ENCODE assay signal across 13 cellular contexts in the genomic region with DNA sequence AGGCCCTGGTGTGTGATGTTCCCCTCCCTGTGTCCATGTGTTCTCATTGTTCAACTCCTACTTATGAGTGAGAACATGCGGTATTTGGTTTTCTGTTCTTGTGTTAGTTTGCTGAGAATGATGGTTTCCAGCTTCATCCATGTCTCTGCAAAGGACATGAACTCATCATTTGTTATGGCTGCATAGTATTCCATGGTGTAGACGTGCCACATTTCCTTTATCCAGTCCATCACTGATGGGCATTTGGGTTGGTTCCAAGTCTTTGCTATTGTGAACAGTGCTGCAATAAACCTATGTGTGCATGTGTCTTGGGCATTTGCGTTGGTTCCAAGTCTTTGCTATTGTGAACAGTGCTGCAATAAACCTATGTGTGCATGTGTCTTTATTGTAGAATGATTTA. TPM values are rescaled to one million over a fixed set of nuclear protein-coding genes. Genes with fewer than 3 reads are reported as not detected.
DNase-seq lines count a peak whose midpoint lies in the region; ATAC-seq, FAIRE-seq and TF ChIP-seq lines count a peak whose summit lies in the region.
"Not testable (repeated sequence)": the region's sequence is repeated elsewhere in the genome, so short reads cannot be mapped to it uniquely, and the experiment has no call there.
"Had no signal": no experiment of that assay in that cellular context is flagged by ENCODE, and none has a peak within 500 bp of the region (broad histone marks: within the 10 kb centered on the region; RNA-seq: fewer than 3 reads in every experiment).

No MANE protein-coding gene starts in this region.

- not testable (repeated sequence) for TF ChIP-seq RAD21 in HepG2 (CRISPR knock-in tag; IDR thresholded peaks at IDR 0.05)

- not testable (repeated sequence) for H3K9ac ChIP-seq in HepG2 (ENCODE audit: insufficient read depth, low read depth, low read length)

- in situ Hi-C loops in HepG2 (cut with HindIII; ENCODE audit: extremely low pct_ligation_motif_present, low pct_unique_long_range_greater_than_20kb): not testable (repeated sequence)

- not testable (repeated sequence) for DNase-seq in CD4-positive, alpha-beta T cell; HTR-8/SVneo (ENCODE audit: insufficient read length, low spot score); WTC11 (ENCODE audit: low spot score); HepG2 (ENCODE audit: low spot score); neural crest cell (ENCODE audit: low read depth, low spot score)

- not testable (repeated sequence) for TF ChIP-seq EP300 in HepG2 (IDR thresholded peaks at IDR 0.05; ENCODE audit: low read depth in 2 of 2, low read length in 2 of 2); HepG2 (CRISPR knock-in tag; IDR thresholded peaks at IDR 0.05; ENCODE audit: borderline replicate concordance)

- H3K4me1 ChIP-seq in HepG2 (ENCODE audit: insufficient read depth, low read length): peaks cover 34% of the 10 kb centered on the region

- H3K9me3 ChIP-seq in CD4-positive, alpha-beta T cell (ENCODE audit: control insufficient read depth, low read length); HepG2 (ENCODE audit: low read length): not testable (repeated sequence)

- H3K36me3 ChIP-seq in HepG2 (replicated peaks in 1 of 2; ENCODE audit: control insufficient read depth in 1 of 2, insufficient read depth in 2 of 2, low read length in 2 of 2): not testable (repeated sequence)

- not testable (repeated sequence) for H2AFZ ChIP-seq in HepG2 (ENCODE audit: low read length)

- H3K4me2 ChIP-seq in HepG2 (ENCODE audit: low read depth, low read length): not testable (repeated sequence)

- H3K79me2 ChIP-seq in HepG2 (ENCODE audit: insufficient read depth, low read length): not testable (repeated sequence)

- 13% methylated on average over 3 of the region's 3 CpGs for WGBS in HepG2 (ENCODE audit: low lambda C conversion rate)

- not testable (repeated sequence) for TF ChIP-seq CTCF in CD4-positive, alpha-beta T cell (IDR thresholded peaks at IDR 0.05); WTC11 (IDR thresholded peaks at IDR 0.05); HepG2 (CRISPR knock-in tag; IDR thresholded peaks at IDR 0.05); neural crest cell (conservative IDR thresholded peaks at IDR 0.05)

- FAIRE-seq in HTR-8/SVneo (lab: Jason Lieb, UNC): peak; percentile 9
- not testable (repeated sequence) for FAIRE-seq in HepG2 (lab: Jason Lieb, UNC)

- not testable (repeated sequence) for TF ChIP-seq POLR2A in HepG2 (IDR thresholded peaks at IDR 0.05; ENCODE audit: insufficient read depth in 1 of 2, low read depth in 2 of 2, low read length in 2 of 2)

- not testable (repeated sequence) for H4K20me1 ChIP-seq in HepG2 (ENCODE audit: insufficient read depth, low read length)

- not testable (repeated sequence) for BruUV-seq in HepG2 (replicated peaks; lab: Mats Ljungman, UMichigan)

- H3K4me1 Mint-ChIP-seq in CD4-positive, alpha-beta T cell (ENCODE audit: low read depth): not testable (repeated sequence)
- H3K4me1 Mint-ChIP-seq in WTC11 (peaks cover 33% of the 10 kb centered on the region), neural crest cell (peaks cover 14% of the 10 kb centered on the region)

- H3K27ac ChIP-seq in CD4-positive, alpha-beta T cell (ENCODE audit: low read depth, low read length); HepG2 (ENCODE audit: extremely low read length, insufficient read depth, low read length): not testable (repeated sequence)

- peak overlapping the region; percentile 31 for H3K4me3 Mint-ChIP-seq in CD4-positive, alpha-beta T cell
- not testable (repeated sequence) for H3K4me3 Mint-ChIP-seq in WTC11
- H3K4me3 Mint-ChIP-seq in neural crest cell: peak overlapping the region; percentile 40

- H3K27me3 Mint-ChIP-seq in CD4-positive, alpha-beta T cell; WTC11 (ENCODE audit: low read depth): not testable (repeated sequence)
- peaks cover 32% of the 10 kb centered on the region for H3K27me3 Mint-ChIP-seq in neural crest cell (ENCODE audit: low read depth)

- POLR2A ChIA-PET in CD4-positive, alpha-beta T cell (lab: Charles Lee); WTC11 (lab: Charles Lee); HepG2 (lab: Yijun Ruan, JAX): not testable (repeated sequence)

- not testable (repeated sequence) for H3K36me3 Mint-ChIP-seq in CD4-positive, alpha-beta T cell (ENCODE audit: low read depth); neural crest cell (ENCODE audit: low read depth)
- H3K36me3 Mint-ChIP-seq in WTC11: peaks cover 23% of the 10 kb centered on the region

- not testable (repeated sequence) for H3K27ac Mint-ChIP-seq in CD4-positive, alpha-beta T cell; WTC11; neural crest cell (ENCODE audit: unreplicated experiment)

- peaks cover 44% of the 10 kb centered on the region for H3K27me3 ChIP-seq in CD4-positive, alpha-beta T cell (ENCODE audit: control insufficient read depth, insufficient read depth, low read length)
- peaks cover 18 to 39% of the 10 kb centered on the region in 2 experiments for H3K27me3 ChIP-seq in HepG2 (ENCODE audit: control insufficient read depth in 1 of 2, insufficient read depth in 2 of 2, low read length in 2 of 2)

- H3K9me3 Mint-ChIP-seq in CD4-positive, alpha-beta T cell; WTC11; neural crest cell: not testable (repeated sequence)

- H3K4me3 ChIP-seq in HepG2 (replicated peaks in 1 of 3; ENCODE audit: insufficient read depth in 1 of 3, low read depth in 2 of 3, low read length in 3 of 3): not testable (repeated sequence)

- intact Hi-C loops in CD4-positive, alpha-beta T cell (cut with DNase I, micrococcal nuclease); HepG2 (cut with micrococcal nuclease; ENCODE audit: unreplicated experiment): not testable (repeated sequence)

- CTCF ChIA-PET in CD4-positive, alpha-beta T cell (lab: Charles Lee); WTC11 (lab: Charles Lee); HepG2 (lab: Yijun Ruan, JAX; ENCODE audit: low intra/inter-chr PET ratio, low total read pairs): not testable (repeated sequence)

- not testable (repeated sequence) for ATAC-seq in CD4-positive, alpha-beta T cell (ENCODE audit: poor library complexity); WTC11; HepG2

RNA-seq across cellular contexts. Expression of a gene that starts 2.7 kb away (rescaled TPM):
- total RNA-seq in CD4-positive, alpha-beta T cell: not detected
- 76.4 to 114 TPM (median 99.4 TPM) in 3 replicates for total RNA-seq in WTC11 (2021)
- total RNA-seq in HepG2 (2016; rRNA removed; fragmentation: Illumina TruSeq; extraction: Trizol): not detected in 2 replicates
- not detected in 2 replicates for total RNA-seq in HepG2 (2016; cell fraction: cytosol; rRNA removed; fragmentation: Illumina TruSeq; extraction: Trizol; ENCODE audit: low read depth)
- total RNA-seq in HepG2 (2016; cell fraction: insoluble cytoplasmic fraction; rRNA removed; fragmentation: Illumina TruSeq; extraction: Trizol): 0.22 TPM in 1 of 2 replicates, not detected in the other
- not detected in 2 replicates for total RNA-seq in HepG2 (2016; cell fraction: membrane; rRNA removed; fragmentation: Illumina TruSeq; extraction: Trizol)
- not detected in 2 replicates for total RNA-seq in HepG2 (2016; cell fraction: nucleus; rRNA removed; fragmentation: Illumina TruSeq; extraction: Trizol)
- 0.13 and 0.33 TPM in 2 replicates for polyA plus RNA-seq in HepG2 (2011; rRNA removed)
- 0.22 and 0.66 TPM in 2 replicates for polyA plus RNA-seq in HepG2 (2011; cell fraction: cytosol; rRNA removed)
- polyA plus RNA-seq in HepG2 (2011; cell fraction: nucleus; rRNA removed): 0.24 and 0.35 TPM in 2 replicates
- 0.60 TPM in 1 of 2 replicates, not detected in the other for polyA plus RNA-seq in HepG2 (2012)
- not detected in 2 replicates for polyA plus RNA-seq in HepG2 (2016; cell fraction: cytosol; fragmentation: Illumina TruSeq; extraction: Trizol; ENCODE audit: low read depth)
- not detected in 2 replicates for polyA plus RNA-seq in HepG2 (2016; cell fraction: insoluble cytoplasmic fraction; fragmentation: Illumina TruSeq; extraction: Trizol; ENCODE audit: low read depth)
- polyA plus RNA-seq in HepG2 (2016; cell fraction: membrane; fragmentation: Illumina TruSeq; extraction: Trizol; ENCODE audit: low read depth): not detected in 2 replicates
- polyA plus RNA-seq in HepG2 (2016; cell fraction: nucleus; fragmentation: Illumina TruSeq; extraction: Trizol; ENCODE audit: insufficient read depth, low read depth): not detected in 2 replicates
- not detected in 2 replicates for polyA minus RNA-seq in HepG2 (2011; rRNA and poly(A)+ RNA removed; ENCODE audit: low replicate concordance)
- not detected in 2 replicates for polyA minus RNA-seq in HepG2 (2011; cell fraction: cytosol; rRNA and poly(A)+ RNA removed)
- polyA minus RNA-seq in HepG2 (2011; cell fraction: nucleus; rRNA and poly(A)+ RNA removed): not detected in 2 replicates
- 7.4 and 8.7 TPM in 2 replicates for total RNA-seq in neural crest cell
- total RNA-seq: A673, Daoy, G401, GM12878 had no signal
- polyA plus RNA-seq: AG04450; BJ; CD4-positive, alpha-beta memory T cell; CD8-positive, alpha-beta memory T cell had no signal

RNA-seq across cellular contexts. Expression of a gene that starts 43.1 kb away (rescaled TPM):
- not detected for total RNA-seq in CD4-positive, alpha-beta T cell
- total RNA-seq in WTC11 (2021) (not detected in 3 replicates), HepG2 (2016; rRNA removed; fragmentation: Illumina TruSeq; extraction: Trizol) (not detected in 2 replicates), neural crest cell (not detected in 2 replicates)
- not detected in 2 replicates for total RNA-seq in HepG2 (2016; cell fraction: cytosol; rRNA removed; fragmentation: Illumina TruSeq; extraction: Trizol; ENCODE audit: low read depth)
- not detected in 2 replicates for total RNA-seq in HepG2 (2016; cell fraction: insoluble cytoplasmic fraction; rRNA removed; fragmentation: Illumina TruSeq; extraction: Trizol)
- not detected in 2 replicates for total RNA-seq in HepG2 (2016; cell fraction: membrane; rRNA removed; fragmentation: Illumina TruSeq; extraction: Trizol)
- not detected in 2 replicates for total RNA-seq in HepG2 (2016; cell fraction: nucleus; rRNA removed; fragmentation: Illumina TruSeq; extraction: Trizol)
- polyA plus RNA-seq in HepG2 (2011; rRNA removed): not detected in 2 replicates
- not detected in 2 replicates for polyA plus RNA-seq in HepG2 (2011; cell fraction: cytosol; rRNA removed)
- not detected in 2 replicates for polyA plus RNA-seq in HepG2 (2011; cell fraction: nucleus; rRNA removed)
- polyA plus RNA-seq in HepG2 (2012): not detected in 2 replicates
- not detected in 2 replicates for polyA plus RNA-seq in HepG2 (2016; cell fraction: cytosol; fragmentation: Illumina TruSeq; extraction: Trizol; ENCODE audit: low read depth)
- not detected in 2 replicates for polyA plus RNA-seq in HepG2 (2016; cell fraction: insoluble cytoplasmic fraction; fragmentation: Illumina TruSeq; extraction: Trizol; ENCODE audit: low read depth)
- polyA plus RNA-seq in HepG2 (2016; cell fraction: membrane; fragmentation: Illumina TruSeq; extraction: Trizol; ENCODE audit: low read depth): not detected in 2 replicates
- polyA plus RNA-seq in HepG2 (2016; cell fraction: nucleus; fragmentation: Illumina TruSeq; extraction: Trizol; ENCODE audit: insufficient read depth, low read depth): not detected in 2 replicates
- polyA minus RNA-seq in HepG2 (2011; rRNA and poly(A)+ RNA removed; ENCODE audit: low replicate concordance): not detected in 2 replicates
- polyA minus RNA-seq in HepG2 (2011; cell fraction: cytosol; rRNA and poly(A)+ RNA removed): not detected in 2 replicates
- not detected in 2 replicates for polyA minus RNA-seq in HepG2 (2011; cell fraction: nucleus; rRNA and poly(A)+ RNA removed)
- total RNA-seq: A673; CD4-positive, alpha-beta memory T cell; CD8-positive, alpha-beta memory T cell; Daoy; G401; GM12878 had no signal
- polyA plus RNA-seq: AG04450; BJ; CD4-positive, alpha-beta memory T cell; CD8-positive, alpha-beta memory T cell; GM12878 had no signal

RNA-seq across cellular contexts. Expression of a gene that starts 56.3 kb away (rescaled TPM):
- 100 to 1,000 TPM; 157 to 163 TPM for total RNA-seq in CD4-positive, alpha-beta T cell
- total RNA-seq in WTC11 (2021): 63.7 to 67.7 TPM (median 67.7 TPM) in 3 replicates
- 26.4 and 65.9 TPM in 2 replicates for total RNA-seq in HepG2 (2016; rRNA removed; fragmentation: Illumina TruSeq; extraction: Trizol)
- 16.2 and 16.8 TPM in 2 replicates for total RNA-seq in HepG2 (2016; cell fraction: cytosol; rRNA removed; fragmentation: Illumina TruSeq; extraction: Trizol; ENCODE audit: low read depth)
- total RNA-seq in HepG2 (2016; cell fraction: insoluble cytoplasmic fraction; rRNA removed; fragmentation: Illumina TruSeq; extraction: Trizol): 26.3 and 65.1 TPM in 2 replicates
- total RNA-seq in HepG2 (2016; cell fraction: membrane; rRNA removed; fragmentation: Illumina TruSeq; extraction: Trizol): 26.4 and 29.9 TPM in 2 replicates
- 64.4 and 84.9 TPM in 2 replicates for total RNA-seq in HepG2 (2016; cell fraction: nucleus; rRNA removed; fragmentation: Illumina TruSeq; extraction: Trizol)
- 74.1 and 85.7 TPM in 2 replicates for polyA plus RNA-seq in HepG2 (2011; rRNA removed)
- 37.8 and 44.8 TPM in 2 replicates for polyA plus RNA-seq in HepG2 (2011; cell fraction: cytosol; rRNA removed)
- polyA plus RNA-seq in HepG2 (2011; cell fraction: nucleus; rRNA removed): 94.4 and 98.4 TPM in 2 replicates
- 62.3 and 63.6 TPM in 2 replicates for polyA plus RNA-seq in HepG2 (2012)
- polyA plus RNA-seq in HepG2 (2016; cell fraction: cytosol; fragmentation: Illumina TruSeq; extraction: Trizol; ENCODE audit: low read depth): 22.0 and 26.6 TPM in 2 replicates
- 39.8 and 50.9 TPM in 2 replicates for polyA plus RNA-seq in HepG2 (2016; cell fraction: insoluble cytoplasmic fraction; fragmentation: Illumina TruSeq; extraction: Trizol; ENCODE audit: low read depth)
- 33.2 and 33.6 TPM in 2 replicates for polyA plus RNA-seq in HepG2 (2016; cell fraction: membrane; fragmentation: Illumina TruSeq; extraction: Trizol; ENCODE audit: low read depth)
- polyA plus RNA-seq in HepG2 (2016; cell fraction: nucleus; fragmentation: Illumina TruSeq; extraction: Trizol; ENCODE audit: insufficient read depth, low read depth): 167 and 168 TPM in 2 replicates
- 86.1 and 91.5 TPM in 2 replicates for polyA minus RNA-seq in HepG2 (2011; rRNA and poly(A)+ RNA removed; ENCODE audit: low replicate concordance)
- polyA minus RNA-seq in HepG2 (2011; cell fraction: cytosol; rRNA and poly(A)+ RNA removed): 35.9 and 37.0 TPM in 2 replicates
- polyA minus RNA-seq in HepG2 (2011; cell fraction: nucleus; rRNA and poly(A)+ RNA removed): 68.5 and 79.2 TPM in 2 replicates
- 64.8 and 67.4 TPM in 2 replicates for total RNA-seq in neural crest cell
